17 cellular contexts compared by ENCODE assay signal in the genomic region with DNA sequence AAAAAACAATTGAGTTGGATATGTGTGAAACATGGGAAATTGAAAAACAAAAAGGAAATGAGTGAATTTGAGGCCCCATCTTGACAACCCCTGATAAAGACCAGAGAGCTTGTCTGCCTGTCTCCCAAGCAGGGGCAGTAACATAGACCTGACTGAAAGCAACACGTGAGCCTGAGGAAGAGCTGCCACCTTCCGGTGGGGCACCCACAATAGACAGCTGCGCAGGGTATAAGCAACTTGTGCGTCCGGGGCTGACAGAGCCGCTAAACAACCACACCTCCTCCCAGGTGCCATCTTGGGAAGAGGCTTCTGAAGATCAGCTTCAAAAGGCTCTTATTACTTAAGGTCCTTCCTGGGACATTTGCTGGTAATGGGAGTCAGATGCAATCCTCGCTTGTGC.
"Had no signal": no experiment of that assay in that cellular context is flagged by ENCODE, and none has a peak within 500 bp of the region (broad histone marks: within the 10 kb centered on the region; RNA-seq: fewer than 3 reads in every experiment).

No MANE protein-coding gene starts in this region.

- H3K27me3 ChIP-seq: adrenal gland, ovary, sigmoid colon had no signal

- ATAC-seq: effector memory CD8-positive, alpha-beta T cell; gastrocnemius medialis; left ventricle myocardium superior had no signal

- FAIRE-seq: keratinocyte had no signal

- H3K27ac ChIP-seq: adrenal gland, epithelial cell of prostate, gastrocnemius medialis, ovary, thoracic aorta had no signal

- H3K36me3 ChIP-seq: adrenal gland, gastrocnemius medialis, ovary, sigmoid colon, thoracic aorta had no signal

- H3K9me3 ChIP-seq: adrenal gland, gastrocnemius medialis, ovary, thoracic aorta had no signal

- H3K4me3 ChIP-seq: adrenal gland, gastrocnemius medialis, ovary, sigmoid colon, thoracic aorta had no signal

- DNase-seq: activated B cell treated with CpG ODN at 0.5 μM for 24 hours; activated CD4-positive, alpha-beta T cell treated with anti-CD3 and anti-CD28 coated beads, Interleukin-2, amount 10 ng/mL, durations not matched to agents 7 days and 5 days; activated CD8-positive, alpha-beta memory T cell treated with anti-CD3 and anti-CD28 coated beads for 24 hours; activated naive CD4-positive, alpha-beta T cell treated with anti-CD3 and anti-CD28 coated beads, Interleukin-2, amount 50 U/mL, for 16 hours; adrenal gland; effector memory CD8-positive, alpha-beta T cell; gastrocnemius medialis; left ventricle myocardium superior; mesendoderm; ovary; sigmoid colon; stimulated activated CD4-positive, alpha-beta T cell treated with anti-CD3 and anti-CD28 coated beads, Interleukin-12 subunit alpha, Interleukin-12 subunit beta, amount 100 ng/mL, for 4 hours; stimulated activated CD4-positive, alpha-beta T cell treated with anti-CD3 and anti-CD28 coated beads, Interleukin-2, amount 100 ng/mL, for 48 hours; stimulated activated naive CD4-positive, alpha-beta T cell treated with Interleukin-2 at 50 U/mL for 16 hours had no signal

- H3K4me1 ChIP-seq: adrenal gland, gastrocnemius medialis had no signal
